2 cellular contexts compared by ENCODE assay signal in genomic region chr3:185930393-185931107, GRCh38.
A peak's percentile ranks its signal among the peaks of the same experiment; 100 is the strongest.
TF ChIP-seq lines count a peak whose summit lies in the region.

No MANE protein-coding gene starts in this region.

TF ChIP-seq in IMR-90, 13 proteins besides CTCF, POLR2A, EP300 and RAD21:
- TF ChIP-seq CHD1 (IDR thresholded peaks at IDR 0.05; ENCODE audit: low read depth, low read length) = no peak
- TF ChIP-seq MXI1 (IDR thresholded peaks at IDR 0.05; ENCODE audit: borderline replicate concordance, low read depth, low read length) = no peak
- no peak for TF ChIP-seq MAZ (IDR thresholded peaks at IDR 0.05; ENCODE audit: borderline replicate concordance, low read depth, low read length)
- TF ChIP-seq BHLHE40 (IDR thresholded peaks at IDR 0.05; ENCODE audit: low read depth, low read length) = no peak
- TF ChIP-seq SMC3 (IDR thresholded peaks at IDR 0.05; ENCODE audit: low read depth, low read length) = no peak
- TF ChIP-seq NFE2L2 (IDR thresholded peaks at IDR 0.05; ENCODE audit: low read depth, low read length) = no peak
- TF ChIP-seq USF2 (IDR thresholded peaks at IDR 0.05; ENCODE audit: low read depth, low read length) = no peak
- no peak for TF ChIP-seq MAFK (IDR thresholded peaks at IDR 0.05; ENCODE audit: low read depth, low read length)
- TF ChIP-seq RFX5 (IDR thresholded peaks at IDR 0.05; ENCODE audit: low read depth, low read length) = no peak
- TF ChIP-seq FOS (IDR thresholded peaks at IDR 0.05; ENCODE audit: low read depth, low read length) = no peak
- TF ChIP-seq RCOR1 (IDR thresholded peaks at IDR 0.05; ENCODE audit: insufficient replicate concordance, low read length) = no peak
- no peak for TF ChIP-seq CEBPB (IDR thresholded peaks at IDR 0.05; ENCODE audit: low read depth, low read length)

TF ChIP-seq in K562, 482 proteins besides CTCF, POLR2A, EP300 and RAD21:
- TF ChIP-seq KAT7 (CRISPR knock-in tag; IDR thresholded peaks at IDR 0.05; ENCODE audit: borderline replicate concordance) (0 out of 2 replicates have a peak, but pooled peaks have one; percentile 12), RBFOX2 (IDR thresholded peaks at IDR 0.05; ENCODE audit: low read depth, low read length) (peak; percentile 0; the same call in 1 of the 2 replicates), TEAD4 (IDR thresholded peaks at IDR 0.05; ENCODE audit: low read length) (no peak), TEAD4 (CRISPR knock-in tag; IDR thresholded peaks at IDR 0.05; ENCODE audit: borderline replicate concordance) (no peak), MXI1 (IDR thresholded peaks at IDR 0.05; ENCODE audit: low read depth, low read length) (no peak), AFF4 (CRISPR knock-in tag; IDR thresholded peaks at IDR 0.05) (0 out of 2 replicates have a peak, but pooled peaks have one; percentile 0), RBM22 (IDR thresholded peaks at IDR 0.05; ENCODE audit: low read depth, low read length, poor library complexity, severe bottlenecking) (peak; percentile 43), CHD2 (IDR thresholded peaks at IDR 0.05; ENCODE audit: low read depth, low read length) (no peak), CBX5 (IDR thresholded peaks at IDR 0.05; ENCODE audit: borderline replicate concordance, low read depth) (no peak)
TF ChIP-seq in K562: peak in this region for 4.
